In genomic region chr16:30997887-30998711, GRCh38 we compare ENCODE assay signal across 1 cellular context.
TF ChIP-seq lines count a peak whose summit lies in the region.

No MANE protein-coding gene starts in this region.

TF ChIP-seq in HEK293, 187 proteins besides CTCF, POLR2A, EP300 and RAD21 (continued from another document):
- TF ChIP-seq PRDM10 (tag by site-specific recombination; IDR thresholded peaks at IDR 0.05), result peak; percentile 40; the same call in 1 of the 2 replicates
- peak; percentile 89 for TF ChIP-seq GFI1B (tag by site-specific recombination; IDR thresholded peaks at IDR 0.05)
- TF ChIP-seq, protein P1, sequence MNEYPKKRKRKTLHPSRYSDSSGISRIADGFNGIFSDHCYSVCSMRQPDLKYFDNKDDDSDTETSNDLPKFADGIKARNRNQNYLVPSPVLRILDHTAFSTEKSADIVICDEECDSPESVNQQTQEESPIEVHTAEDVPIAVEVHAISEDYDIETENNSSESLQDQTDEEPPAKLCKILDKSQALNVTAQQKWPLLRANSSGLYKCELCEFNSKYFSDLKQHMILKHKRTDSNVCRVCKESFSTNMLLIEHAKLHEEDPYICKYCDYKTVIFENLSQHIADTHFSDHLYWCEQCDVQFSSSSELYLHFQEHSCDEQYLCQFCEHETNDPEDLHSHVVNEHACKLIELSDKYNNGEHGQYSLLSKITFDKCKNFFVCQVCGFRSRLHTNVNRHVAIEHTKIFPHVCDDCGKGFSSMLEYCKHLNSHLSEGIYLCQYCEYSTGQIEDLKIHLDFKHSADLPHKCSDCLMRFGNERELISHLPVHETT (tag by site-specific recombination; IDR thresholded peaks at IDR 0.05), result 0 out of 2 replicates have a peak, but pooled peaks have one; percentile 13
- peak; percentile 63 for TF ChIP-seq ZBTB17 (tag by site-specific recombination; IDR thresholded peaks at IDR 0.05)
- peak; percentile 37; the same call in 1 of the 2 replicates for TF ChIP-seq GLIS1 (tag by site-specific recombination; IDR thresholded peaks at IDR 0.05)
- no peak for TF ChIP-seq ZNF19 (tag by site-specific recombination; IDR thresholded peaks at IDR 0.05; ENCODE audit: low read depth)
- peak; percentile 31; the same call in 1 of the 2 replicates for TF ChIP-seq ZNF341 (tag by site-specific recombination; IDR thresholded peaks at IDR 0.05; ENCODE audit: low read depth)
